ENCODE assay signal across 8 cellular contexts in the genomic region with DNA sequence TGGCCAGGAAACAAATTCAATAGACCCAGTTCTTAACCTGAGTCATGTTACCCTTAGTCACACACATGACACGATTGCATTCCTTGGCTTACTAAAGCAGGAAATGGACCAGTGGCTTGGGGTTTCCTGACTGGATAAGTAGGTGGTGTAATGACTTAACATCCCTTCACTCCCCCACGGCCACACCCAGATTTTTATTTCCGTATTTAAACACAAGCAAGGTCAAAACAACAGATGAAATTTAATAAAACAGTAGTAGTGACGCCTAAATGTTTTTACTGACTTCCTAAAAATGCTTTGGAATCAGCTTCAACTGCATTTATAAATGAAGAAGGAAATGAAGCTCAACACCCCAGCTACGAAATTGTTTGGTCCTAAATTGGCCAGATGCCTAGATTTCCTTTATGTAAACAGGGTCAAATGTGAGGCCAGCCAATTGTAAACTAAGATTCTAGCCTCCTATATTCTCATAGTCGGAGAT.
DNase-seq lines count a peak whose midpoint lies in the region; ATAC-seq, FAIRE-seq and TF ChIP-seq lines count a peak whose summit lies in the region.

No MANE protein-coding gene starts in this region.

- TF ChIP-seq CTCF in RWPE1 (conservative IDR thresholded peaks at IDR 0.05; ENCODE audit: low read depth): no peak
- no peak for TF ChIP-seq CTCF in choroid plexus epithelial cell (conservative IDR thresholded peaks at IDR 0.05; ENCODE audit: low read depth, low read length)

- no peaks in the 10 kb centered on the region for H3K27me3 ChIP-seq in mucosa of rectum (ENCODE audit: control insufficient read depth in 2 of 2, insufficient read depth in 2 of 2, low read length in 2 of 2)

- CTCF ChIA-PET in RWPE1 (lab: Yijun Ruan, JAX): interaction anchor here (0.7 to 1.4 kb wide), 2 partner anchors 10 to 407 kb away, joined by 4 to 5 read pairs; no protein-coding TSS in a partner anchor

- peak; percentile 28 for FAIRE-seq in GM19239 (lab: Jason Lieb, UNC)

- H3K36me3 ChIP-seq in mucosa of rectum (ENCODE audit: control insufficient read depth in 2 of 2, insufficient read depth in 2 of 2, low read length in 2 of 2): no peaks in the 10 kb centered on the region

- H3K27ac ChIP-seq in RWPE1: no peak overlapping the region
- H3K27ac ChIP-seq in mucosa of rectum (ENCODE audit: low read depth in 2 of 2, low read length in 2 of 2): peak overlapping the region; percentile 54 to 63

- H3K9me3 ChIP-seq in mucosa of rectum (ENCODE audit: control insufficient read depth in 2 of 2, low read length in 2 of 2): no peaks in the 10 kb centered on the region

- ATAC-seq in HG03139 (IDR thresholded peaks at IDR 0.05; ENCODE audit: unreplicated experiment) (no peak), GM21367 (IDR thresholded peaks at IDR 0.05; ENCODE audit: unreplicated experiment) (no peak)

- POLR2A ChIA-PET in RWPE1 (lab: Yijun Ruan, JAX; ENCODE audit: low non-redundant PET): interaction anchor here (0.6 kb wide), 1 partner anchor 453 kb away, joined by 5 read pairs; no protein-coding TSS in a partner anchor

- peaks cover 3 to 13% of the 10 kb centered on the region in 2 donors for H3K4me1 ChIP-seq in mucosa of rectum (ENCODE audit: control insufficient read depth in 2 of 2, insufficient read depth in 2 of 2, low read length in 2 of 2)

- H3K4me3 ChIP-seq in choroid plexus epithelial cell (ENCODE audit: low read depth, low read length): no peak overlapping the region
- H3K4me3 ChIP-seq in mucosa of rectum (ENCODE audit: low read length in 2 of 2): no peak overlapping the region

- no peak overlapping the region for H3K9ac ChIP-seq in mucosa of rectum (ENCODE audit: low read depth in 1 of 2, low read length in 2 of 2)

- DNase-seq in GM19239 (ENCODE audit: insufficient read length, low spot score): no peak
- peak; percentile 97 for DNase-seq in RWPE1 (ENCODE audit: low spot score)
- peak; percentile 99 for DNase-seq in choroid plexus epithelial cell (ENCODE audit: low read depth)
- DNase-seq in hippocampal formation (lab: John Stamatoyannopoulos, UW): no peak
- DNase-seq in NCI-H1436 (lab: John Stamatoyannopoulos, UW): no peak

Comparison
In these comparisons a context has a peak if more than half of its experiments do, and no peak if none do; other contexts are left out.
1. DNase-seq: peak in RWPE1 (single experiment) and choroid plexus epithelial cell (single experiment); none in GM19239 (single experiment), hippocampal formation (0 of 2) and NCI-H1436 (single experiment).